ENCODE assay signal across 26 cellular contexts in the genomic region with DNA sequence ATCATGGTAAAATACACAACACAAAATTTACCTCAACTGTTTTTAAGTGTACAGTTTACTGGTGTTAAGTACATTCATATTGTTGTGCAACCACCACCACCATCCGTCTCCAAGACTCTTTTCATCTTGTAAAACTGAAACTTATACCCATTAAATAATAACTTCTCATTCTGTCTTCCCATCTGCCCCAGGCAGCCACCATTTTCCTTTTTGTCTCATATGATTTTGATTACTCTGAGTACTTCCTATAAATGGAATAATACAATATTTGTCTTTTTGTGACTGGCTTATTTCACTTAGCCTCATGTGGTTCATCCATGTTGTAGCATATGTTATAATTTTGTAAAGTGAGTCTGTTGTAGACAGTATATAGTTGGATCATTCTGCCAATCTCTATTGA.
"Had no signal": no experiment of that assay in that cellular context is flagged by ENCODE, and none has a peak within 500 bp of the region (broad histone marks: within the 10 kb centered on the region; RNA-seq: fewer than 3 reads in every experiment).

No MANE protein-coding gene starts in this region.

- ATAC-seq: stimulated activated effector memory CD8-positive, alpha-beta T cell treated with anti-CD3 and anti-CD28 coated beads, Interleukin-12 subunit alpha, Interleukin-12 subunit beta, amount 100 ng/mL, for 72 hours; stimulated activated memory B cell treated with anti-CD40 and anti-IgM and Interleukin-4, amounts not matched to agents 10 μg/mL and 1 μg/mL and 100 μg/mL, for 72 hours; stimulated activated naive B cell treated with anti-CD40 and anti-IgM and Interleukin-4, amounts not matched to agents 10 μg/mL and 1 μg/mL and 100 μg/mL, for 72 hours; stimulated activated naive CD8-positive, alpha-beta T cell treated with anti-CD3 and anti-CD28 coated beads, Interleukin-15, amount 100 ng/mL, for 72 hours; stimulated activated naive CD8-positive, alpha-beta T cell treated with anti-CD3 and anti-CD28 coated beads, Interleukin-15, Interleukin-2, amounts not matched to agents 100 U/mL and 50 U/mL, for 24 hours; upper lobe of right lung had no signal

- DNase-seq: stimulated activated CD4-positive, alpha-beta T cell treated with anti-CD3 and anti-CD28 coated beads, Interleukin-2, amount 100 ng/mL, for 48 hours; stimulated activated CD4-positive, alpha-beta T cell treated with anti-CD3 and anti-CD28 coated beads, Interleukin-4, amount 100 ng/mL, for 1 hour; stimulated activated CD4-positive, alpha-beta T cell treated with anti-CD3 and anti-CD28 coated beads, Interleukin-4, amount 100 ng/mL, for 24 hours; stimulated activated CD4-positive, alpha-beta T cell treated with anti-CD3 and anti-CD28 coated beads, Interleukin-4, amount 100 ng/mL, for 4 hours; stimulated activated CD8-positive, alpha-beta memory T cell treated with anti-CD3 and anti-CD28 coated beads, Interleukin-4, amount 100 ng/mL, for 48 hours; stimulated activated naive B cell treated with anti-CD40 and anti-IgM and Interleukin-4, amounts not matched to agents 10 μg/mL and 1 μg/mL and 100 μg/mL, for 72 hours; stimulated activated naive CD4-positive, alpha-beta T cell; stimulated activated naive CD4-positive, alpha-beta T cell treated with Interleukin-2 at 50 U/mL for 16 hours; stimulated activated naive CD8-positive, alpha-beta T cell treated with anti-CD3 and anti-CD28 coated beads, Interleukin-15, amount 100 ng/mL, for 72 hours; stimulated activated naive CD8-positive, alpha-beta T cell treated with anti-CD3 and anti-CD28 coated beads, Interleukin-15, Interleukin-2, amounts not matched to agents 100 U/mL and 50 U/mL, for 24 hours; stomach; substantia nigra; testis; thyroid gland; tibial artery; transverse colon; trophoblast cell; upper lobe of left lung; upper lobe of right lung; uterus had no signal

- H3K36me3 ChIP-seq: stomach, suprapubic skin, thoracic aorta, thyroid gland, tibial artery, tibial nerve, transverse colon, upper lobe of left lung, upper lobe of right lung, uterus, vagina had no signal

- H3K4me1 ChIP-seq: stomach, suprapubic skin, testis, thyroid gland, tibial artery, tibial nerve, transverse colon, upper lobe of left lung, upper lobe of right lung, uterus, vagina had no signal

- H3K4me3 ChIP-seq: stomach, suprapubic skin, testis, thoracic aorta, thyroid gland, tibial artery, tibial nerve, transverse colon, upper lobe of left lung, upper lobe of right lung, uterus, vagina had no signal

- H3K9me3 ChIP-seq: stomach, suprapubic skin, testis, thoracic aorta, thyroid gland, tibial artery, transverse colon, upper lobe of left lung, upper lobe of right lung, uterus, vagina had no signal

- H3K27me3 ChIP-seq: stomach, suprapubic skin, testis, thyroid gland, tibial artery, tibial nerve, transverse colon, upper lobe of left lung, upper lobe of right lung, uterus, vagina had no signal

- H3K27ac ChIP-seq: stomach, suprapubic skin, testis, thoracic aorta, thyroid gland, tibial artery, tibial nerve, transverse colon, upper lobe of left lung, upper lobe of right lung, uterus, vagina had no signal
